ENCODE assay signal across 12 cellular contexts in the genomic region with DNA sequence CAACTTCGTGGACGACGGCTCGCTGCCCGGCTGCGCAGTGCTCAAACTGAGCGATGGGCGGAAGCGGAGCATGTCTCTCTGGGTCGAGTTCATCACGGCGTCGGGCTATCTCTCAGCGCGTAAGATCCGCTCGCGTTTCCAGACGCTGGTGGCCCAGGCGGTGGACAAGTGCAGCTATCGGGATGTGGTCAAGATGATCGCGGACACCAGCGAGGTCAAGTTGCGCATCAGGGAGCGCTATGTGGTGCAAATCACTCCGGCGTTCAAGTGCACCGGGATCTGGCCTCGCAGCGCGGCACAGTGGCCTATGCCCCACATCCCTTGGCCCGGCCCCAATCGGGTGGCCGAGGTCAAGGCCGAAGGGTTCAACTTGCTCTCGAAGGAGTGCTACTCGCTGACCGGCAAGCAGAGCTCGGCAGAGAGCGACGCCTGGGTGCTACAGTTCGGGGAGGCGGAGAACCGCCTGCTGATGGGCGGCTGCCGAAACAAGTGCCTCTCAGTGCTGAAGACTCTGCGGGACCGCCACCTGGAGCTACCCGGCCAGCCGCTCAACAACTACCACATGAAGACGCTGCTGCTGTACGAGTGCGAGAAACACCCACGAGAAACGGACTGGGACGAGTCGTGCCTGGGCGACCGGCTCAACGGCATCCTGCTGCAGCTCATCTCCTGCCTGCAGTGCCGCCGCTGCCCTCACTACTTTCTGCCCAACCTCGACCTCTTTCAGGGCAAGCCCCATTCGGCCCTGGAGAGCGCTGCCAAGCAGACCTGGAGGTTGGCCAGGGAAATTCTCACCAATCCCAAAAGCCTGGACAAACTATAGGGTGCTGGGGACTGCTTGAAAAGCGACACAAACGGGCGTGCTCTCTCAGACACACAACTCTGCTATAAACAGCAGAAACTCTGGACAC. TPM values are rescaled to one million over a fixed set of nuclear protein-coding genes. Genes with fewer than 3 reads are reported as not detected.
DNase-seq lines count a peak whose midpoint lies in the region; ATAC-seq and TF ChIP-seq lines count a peak whose summit lies in the region.
"Had no signal": no experiment of that assay in that cellular context is flagged by ENCODE, and none has a peak within 500 bp of the region (broad histone marks: within the 10 kb centered on the region; RNA-seq: fewer than 3 reads in every experiment).

No MANE protein-coding gene starts in this region.

- H3K4me3 ChIP-seq in iPS-15b (ENCODE audit: low read depth, low read length), result peak overlapping the region; percentile 78
- H3K4me3 ChIP-seq in psoas muscle, result peak overlapping the region; percentile 46

- peak overlapping the region in 4 of 5 experiments; percentile 46 to 79 (median 55) for H3K27ac Mint-ChIP-seq in brain
- peak overlapping the region in 1 of 10 donors; percentile 25 for H3K27ac Mint-ChIP-seq in naive thymus-derived CD8-positive, alpha-beta T cell
- H3K27ac Mint-ChIP-seq in activated T-helper 1 cell treated with anti-CD3 and anti-CD28 coated beads, Interleukin-12 subunit alpha, Interleukin-12 subunit beta, Interleukin-2, Interleukin-4 antibody, amounts not matched to agents 30 ng/mL and 10 ng/mL and 1 ng/mL, durations not matched to agents 14 hours and 24 hours and 36 hours, result no peak overlapping the region
- H3K27ac Mint-ChIP-seq: activated CD8-positive, alpha-beta T cell treated with anti-CD3 and anti-CD28 coated beads, Interleukin-2, amount 10 ng/mL, durations not matched to agents 7 days and 5 days had no signal

- H3K36me3 ChIP-seq in ES-I3 (ENCODE audit: insufficient read depth, low read length) (no peaks in the 10 kb centered on the region), iPS-15b (ENCODE audit: control insufficient read depth, insufficient read depth, low read length) (no peaks in the 10 kb centered on the region), psoas muscle (ENCODE audit: insufficient read depth in 1 of 2, low read depth in 1 of 2) (no peaks in the 10 kb centered on the region)

- POLR2A ChIA-PET in naive thymus-derived CD8-positive, alpha-beta T cell (lab: Charles Lee), result no interaction called here

- H3K9me3 Mint-ChIP-seq in brain, result peaks cover 0 to 21% (median 9%) of the 10 kb centered on the region in 5 experiments
- H3K9me3 Mint-ChIP-seq in naive thymus-derived CD8-positive, alpha-beta T cell, result peaks cover 0 to 9% (median 0%) of the 10 kb centered on the region in 9 donors
- H3K9me3 Mint-ChIP-seq in activated T-helper 1 cell treated with anti-CD3 and anti-CD28 coated beads, Interleukin-12 subunit alpha, Interleukin-12 subunit beta, Interleukin-2, Interleukin-4 antibody, amounts not matched to agents 30 ng/mL and 10 ng/mL and 1 ng/mL, durations not matched to agents 14 hours and 24 hours and 36 hours, result no peaks in the 10 kb centered on the region

- peaks cover 46% of the 10 kb centered on the region for H3K4me1 Mint-ChIP-seq in brain
- peaks cover 0 to 6% (median 2%) of the 10 kb centered on the region in 4 donors for H3K4me1 Mint-ChIP-seq in naive thymus-derived CD8-positive, alpha-beta T cell
- no peaks in the 10 kb centered on the region for H3K4me1 Mint-ChIP-seq in activated T-helper 1 cell treated with anti-CD3 and anti-CD28 coated beads, Interleukin-12 subunit alpha, Interleukin-12 subunit beta, Interleukin-2, Interleukin-4 antibody, amounts not matched to agents 30 ng/mL and 10 ng/mL and 1 ng/mL, durations not matched to agents 14 hours and 24 hours and 36 hours (ENCODE audit: low read depth)

- H3K27me3 ChIP-seq in iPS-15b (ENCODE audit: control insufficient read depth, insufficient read depth, low read length) (peaks cover 70% of the 10 kb centered on the region), psoas muscle (ENCODE audit: insufficient read depth in 3 of 3, low read length in 2 of 3) (no peaks in the 10 kb centered on the region)

- H3K9me3 ChIP-seq in ES-I3 (ENCODE audit: control insufficient read depth, insufficient read depth, low read length) (no peaks in the 10 kb centered on the region), iPS-15b (ENCODE audit: control insufficient read depth, insufficient read depth, low read length) (no peaks in the 10 kb centered on the region), psoas muscle (no peaks in the 10 kb centered on the region)

- intact Hi-C loops in psoas muscle (cut with DNase I), result no loop called here
- intact Hi-C loops in activated T-helper 1 cell treated with anti-CD3 and anti-CD28 coated beads, Interleukin-12 subunit alpha, Interleukin-12 subunit beta, Interleukin-2, Interleukin-4 antibody, amounts not matched to agents 30 ng/mL and 10 ng/mL and 1 ng/mL, durations not matched to agents 14 hours and 24 hours and 36 hours (cut with micrococcal nuclease), result no loop called here

- no peak for ATAC-seq in psoas muscle
- ATAC-seq in naive thymus-derived CD8-positive, alpha-beta T cell, result no peak
- no peak for ATAC-seq in HG02981 (IDR thresholded peaks at IDR 0.05; ENCODE audit: unreplicated experiment)
- ATAC-seq: activated CD8-positive, alpha-beta T cell treated with anti-CD3 and anti-CD28 coated beads, Interleukin-2, amount 10 ng/mL, durations not matched to agents 7 days and 5 days; Panc1 had no signal

- DNase-seq in psoas muscle (peak in 1 of 2 donors; percentile 13), NCI-H748 treated with DMSO at 0.1 percent for 48 hours (lab: John Stamatoyannopoulos, UW) (no peak)
- DNase-seq in naive thymus-derived CD8-positive, alpha-beta T cell, result no peak
- DNase-seq in activated T-helper 1 cell treated with anti-CD3 and anti-CD28 coated beads, Interleukin-12 subunit alpha, Interleukin-12 subunit beta, Interleukin-2, Interleukin-4 antibody, amounts not matched to agents 30 ng/mL and 10 ng/mL and 1 ng/mL, durations not matched to agents 14 hours and 24 hours and 36 hours (ENCODE audit: low spot score), result no peak
- DNase-seq: activated CD8-positive, alpha-beta T cell treated with anti-CD3 and anti-CD28 coated beads, Interleukin-2, amount 10 ng/mL, durations not matched to agents 7 days and 5 days; cortex of kidney had no signal

- H3K27ac ChIP-seq in psoas muscle, result no peak overlapping the region

- peaks cover 90% of the 10 kb centered on the region for H3K27me3 Mint-ChIP-seq in brain
- H3K27me3 Mint-ChIP-seq in naive thymus-derived CD8-positive, alpha-beta T cell, result no peaks in the 10 kb centered on the region
- no peaks in the 10 kb centered on the region for H3K27me3 Mint-ChIP-seq in activated T-helper 1 cell treated with anti-CD3 and anti-CD28 coated beads, Interleukin-12 subunit alpha, Interleukin-12 subunit beta, Interleukin-2, Interleukin-4 antibody, amounts not matched to agents 30 ng/mL and 10 ng/mL and 1 ng/mL, durations not matched to agents 14 hours and 24 hours and 36 hours (ENCODE audit: insufficient read depth)

- H3K9ac ChIP-seq in ES-I3 (ENCODE audit: low read depth, low read length) (peak overlapping the region; percentile 68; the same call in 1 of the 2 replicates), iPS-15b (ENCODE audit: low read depth, low read length) (no peak overlapping the region)

- peaks cover 22% of the 10 kb centered on the region for H3K36me3 Mint-ChIP-seq in brain
- H3K36me3 Mint-ChIP-seq in naive thymus-derived CD8-positive, alpha-beta T cell, result peaks cover 15 to 86% (median 60%) of the 10 kb centered on the region in 3 donors
- peaks cover 23% of the 10 kb centered on the region for H3K36me3 Mint-ChIP-seq in activated T-helper 1 cell treated with anti-CD3 and anti-CD28 coated beads, Interleukin-12 subunit alpha, Interleukin-12 subunit beta, Interleukin-2, Interleukin-4 antibody, amounts not matched to agents 30 ng/mL and 10 ng/mL and 1 ng/mL, durations not matched to agents 14 hours and 24 hours and 36 hours (ENCODE audit: low read depth)

- 56 to 60% (median 56%) methylated on average over 69 of the region's 69 CpGs for WGBS in psoas muscle, 3 donors

- TF ChIP-seq CTCF in brain (conservative IDR thresholded peaks at IDR 0.05), result no peak
- no peak for TF ChIP-seq CTCF in psoas muscle (IDR thresholded peaks at IDR 0.05)

- peak overlapping the region; percentile 83 to 92 (median 87) for H3K4me3 Mint-ChIP-seq in brain
- H3K4me3 Mint-ChIP-seq in naive thymus-derived CD8-positive, alpha-beta T cell, result no peak overlapping the region
- H3K4me3 Mint-ChIP-seq in activated T-helper 1 cell treated with anti-CD3 and anti-CD28 coated beads, Interleukin-12 subunit alpha, Interleukin-12 subunit beta, Interleukin-2, Interleukin-4 antibody, amounts not matched to agents 30 ng/mL and 10 ng/mL and 1 ng/mL, durations not matched to agents 14 hours and 24 hours and 36 hours, result no peak overlapping the region
- H3K4me3 Mint-ChIP-seq: activated CD8-positive, alpha-beta T cell treated with anti-CD3 and anti-CD28 coated beads, Interleukin-2, amount 10 ng/mL, durations not matched to agents 7 days and 5 days; CD8-positive, alpha-beta memory T cell had no signal

- H3K4me1 ChIP-seq in ES-I3 (ENCODE audit: insufficient read depth, low read length) (peaks cover 6% of the 10 kb centered on the region), iPS-15b (ENCODE audit: control insufficient read depth, insufficient read depth, low read length) (peaks cover 13% of the 10 kb centered on the region), psoas muscle (no peaks in the 10 kb centered on the region)

RNA-seq across cellular contexts. Expression of gene MAB21L2, which starts 1.6 kb away (rescaled TPM):
- polyA plus RNA-seq in brain (ENCODE audit: insufficient read depth, low read depth, low replicate concordance) (not detected), psoas muscle (under 1 TPM in 2 of 3 donors, not detected in 1; 0.01 to 0.03 TPM)
- not detected for total RNA-seq in psoas muscle
- total RNA-seq in naive thymus-derived CD8-positive, alpha-beta T cell, result not detected
- under 1 TPM in 1 of 3 donors, not detected in 2; 0.07 TPM for polyA plus RNA-seq in naive thymus-derived CD8-positive, alpha-beta T cell
- not detected in 2 replicates for total RNA-seq in activated T-helper 1 cell treated with anti-CD3 and anti-CD28 coated beads, Interleukin-12 subunit alpha, Interleukin-12 subunit beta, Interleukin-2, Interleukin-4 antibody, amounts not matched to agents 30 ng/mL and 10 ng/mL and 1 ng/mL, durations not matched to agents 14 hours and 24 hours and 36 hours
- total RNA-seq: activated CD8-positive, alpha-beta T cell treated with anti-CD3 and anti-CD28 coated beads, Interleukin-2, amount 10 ng/mL, durations not matched to agents 7 days and 5 days; CD8-positive, alpha-beta memory T cell had no signal
- polyA plus RNA-seq: CD8-positive, alpha-beta memory T cell had no signal

Comparison
In these comparisons a context has a peak if more than half of its experiments do, and no peak if none do; other contexts are left out.
1. H3K4me3 Mint-ChIP-seq: peak in brain (5 of 5); none in naive thymus-derived CD8-positive, alpha-beta T cell (0 of 10) and activated T-helper 1 cell treated with anti-CD3 and anti-CD28 coated beads, Interleukin-12 subunit alpha, Interleukin-12 subunit beta, Interleukin-2, Interleukin-4 antibody, amounts not matched to agents 30 ng/mL and 10 ng/mL and 1 ng/mL, durations not matched to agents 14 hours and 24 hours and 36 hours (single experiment).